Comparison of ENCODE assay signal across 8 cellular contexts in genomic region chr9:137550958-137551655, GRCh38. TPM values are rescaled to one million over a fixed set of nuclear protein-coding genes. Genes with fewer than 3 reads are reported as not detected.
DNase-seq lines count a peak whose midpoint lies in the region; ATAC-seq and TF ChIP-seq lines count a peak whose summit lies in the region.

No MANE protein-coding gene starts in this region.

- H3K27me3 ChIP-seq in right cardiac atrium (ENCODE audit: control insufficient read depth, insufficient read depth) = no peaks in the 10 kb centered on the region

- H3K27me3 Mint-ChIP-seq in CD14-positive monocyte (ENCODE audit: low read depth in 3 of 3) = no peaks in the 10 kb centered on the region
- H3K27me3 Mint-ChIP-seq in activated T-helper 1 cell treated with anti-CD3 and anti-CD28 coated beads, Interleukin-12 subunit alpha, Interleukin-12 subunit beta, Interleukin-2, Interleukin-4 antibody, amounts not matched to agents 30 ng/mL and 10 ng/mL and 1 ng/mL, durations not matched to agents 14 hours and 24 hours and 36 hours (ENCODE audit: insufficient read depth) = peaks cover 3% of the 10 kb centered on the region

- ATAC-seq in GM19035 (IDR thresholded peaks at IDR 0.05; ENCODE audit: unreplicated experiment) (peak; percentile 53), HG03108 (IDR thresholded peaks at IDR 0.05; ENCODE audit: unreplicated experiment) (peak; percentile 29), right cardiac atrium (peak; percentile 36 to 41)

- H3K4me1 Mint-ChIP-seq in CD14-positive monocyte = peaks cover 13% of the 10 kb centered on the region
- peaks cover 14% of the 10 kb centered on the region for H3K4me1 Mint-ChIP-seq in activated T-helper 1 cell treated with anti-CD3 and anti-CD28 coated beads, Interleukin-12 subunit alpha, Interleukin-12 subunit beta, Interleukin-2, Interleukin-4 antibody, amounts not matched to agents 30 ng/mL and 10 ng/mL and 1 ng/mL, durations not matched to agents 14 hours and 24 hours and 36 hours (ENCODE audit: low read depth)

- no peaks in the 10 kb centered on the region for H3K4me1 ChIP-seq in right cardiac atrium (ENCODE audit: control insufficient read depth, insufficient read depth, low read length)

- intact Hi-C loops in CD14-positive monocyte (cut with micrococcal nuclease) (loop anchor here in 1 of 2 donors (5.0 to 10.0 kb wide), 2 partner anchors 54 to 349 kb away; partner anchors contain the start of genes ARRDC1 and TPRN), right cardiac atrium (cut with DNase I) (no loop called here)
- intact Hi-C loops in activated T-helper 1 cell treated with anti-CD3 and anti-CD28 coated beads, Interleukin-12 subunit alpha, Interleukin-12 subunit beta, Interleukin-2, Interleukin-4 antibody, amounts not matched to agents 30 ng/mL and 10 ng/mL and 1 ng/mL, durations not matched to agents 14 hours and 24 hours and 36 hours (cut with micrococcal nuclease) = loop anchor here (1.0 to 5.0 kb wide), 13 partner anchors 16 to 759 kb away; partner anchors contain the start of genes ARRDC1, DPH7, EXD3 and MAN1B1

- TF ChIP-seq CTCF in CD14-positive monocyte (IDR thresholded peaks at IDR 0.05) = peak; percentile 46
- peak; percentile 59 for TF ChIP-seq CTCF in retinal pigment epithelial cell (conservative IDR thresholded peaks at IDR 0.05; ENCODE audit: low read depth, low read length)

- peak overlapping the region; percentile 58 for H3K4me3 ChIP-seq in right cardiac atrium (ENCODE audit: low read length)
- H3K4me3 ChIP-seq in retinal pigment epithelial cell (ENCODE audit: low read length) = peak overlapping the region; percentile 55

- no peaks in the 10 kb centered on the region for H3K9me3 ChIP-seq in right cardiac atrium (ENCODE audit: control insufficient read depth, low read length)

- peaks cover 0 to 1% (median 0%) of the 10 kb centered on the region in 7 donors for H3K9me3 Mint-ChIP-seq in CD14-positive monocyte
- no peaks in the 10 kb centered on the region for H3K9me3 Mint-ChIP-seq in activated T-helper 1 cell treated with anti-CD3 and anti-CD28 coated beads, Interleukin-12 subunit alpha, Interleukin-12 subunit beta, Interleukin-2, Interleukin-4 antibody, amounts not matched to agents 30 ng/mL and 10 ng/mL and 1 ng/mL, durations not matched to agents 14 hours and 24 hours and 36 hours

- DNase-seq in CD14-positive monocyte (ENCODE audit: low spot score) (no peak), NCI-H2227 (lab: John Stamatoyannopoulos, UW; ENCODE audit: unreplicated experiment) (peak; percentile 72), right cardiac atrium (peak in 1 of 3 donors; percentile 69), retinal pigment epithelial cell (ENCODE audit: low read depth) (no peak), GDM1 (lab: John Stamatoyannopoulos, UW) (no peak)
- DNase-seq in activated T-helper 1 cell treated with anti-CD3 and anti-CD28 coated beads, Interleukin-12 subunit alpha, Interleukin-12 subunit beta, Interleukin-2, Interleukin-4 antibody, amounts not matched to agents 30 ng/mL and 10 ng/mL and 1 ng/mL, durations not matched to agents 14 hours and 24 hours and 36 hours (ENCODE audit: low spot score) = no peak

- peak overlapping the region; percentile 68 to 73 for H3K4me3 Mint-ChIP-seq in CD14-positive monocyte
- peak overlapping the region; percentile 65 for H3K4me3 Mint-ChIP-seq in activated T-helper 1 cell treated with anti-CD3 and anti-CD28 coated beads, Interleukin-12 subunit alpha, Interleukin-12 subunit beta, Interleukin-2, Interleukin-4 antibody, amounts not matched to agents 30 ng/mL and 10 ng/mL and 1 ng/mL, durations not matched to agents 14 hours and 24 hours and 36 hours

- under 1% methylated on average over 61 of the region's 61 CpGs for WGBS in right cardiac atrium

- peak overlapping the region in 1 of 7 donors; percentile 50 for H3K27ac Mint-ChIP-seq in CD14-positive monocyte
- H3K27ac Mint-ChIP-seq in activated T-helper 1 cell treated with anti-CD3 and anti-CD28 coated beads, Interleukin-12 subunit alpha, Interleukin-12 subunit beta, Interleukin-2, Interleukin-4 antibody, amounts not matched to agents 30 ng/mL and 10 ng/mL and 1 ng/mL, durations not matched to agents 14 hours and 24 hours and 36 hours = no peak overlapping the region

- H3K27ac ChIP-seq in right cardiac atrium (ENCODE audit: low read length) = peak overlapping the region; percentile 84

- H3K36me3 Mint-ChIP-seq in CD14-positive monocyte = peaks cover 12 to 24% of the 10 kb centered on the region in 2 donors
- peaks cover 21% of the 10 kb centered on the region for H3K36me3 Mint-ChIP-seq in activated T-helper 1 cell treated with anti-CD3 and anti-CD28 coated beads, Interleukin-12 subunit alpha, Interleukin-12 subunit beta, Interleukin-2, Interleukin-4 antibody, amounts not matched to agents 30 ng/mL and 10 ng/mL and 1 ng/mL, durations not matched to agents 14 hours and 24 hours and 36 hours (ENCODE audit: low read depth)

RNA-seq across cellular contexts. Expression of gene MRPL41, which starts 0.6 kb away (rescaled TPM):
- 10 to 100 TPM; 33.2 to 49.4 TPM for polyA plus RNA-seq in CD14-positive monocyte
- total RNA-seq in activated T-helper 1 cell treated with anti-CD3 and anti-CD28 coated beads, Interleukin-12 subunit alpha, Interleukin-12 subunit beta, Interleukin-2, Interleukin-4 antibody, amounts not matched to agents 30 ng/mL and 10 ng/mL and 1 ng/mL, durations not matched to agents 14 hours and 24 hours and 36 hours = 53.8 and 56.0 TPM in 2 replicates
- 100 to 1,000 TPM; 149 to 194 (median 185) TPM for total RNA-seq in right cardiac atrium
- polyA plus RNA-seq in right cardiac atrium = 460 TPM

RNA-seq across cellular contexts. Expression of gene PNPLA7, which starts 0.9 kb away (rescaled TPM):
- polyA plus RNA-seq in CD14-positive monocyte = under 1 TPM; 0.10 to 0.14 TPM
- total RNA-seq in activated T-helper 1 cell treated with anti-CD3 and anti-CD28 coated beads, Interleukin-12 subunit alpha, Interleukin-12 subunit beta, Interleukin-2, Interleukin-4 antibody, amounts not matched to agents 30 ng/mL and 10 ng/mL and 1 ng/mL, durations not matched to agents 14 hours and 24 hours and 36 hours = 0.71 and 1.2 TPM in 2 replicates
- 10 to 100 TPM in 1 of 4 donors, 1 to 10 TPM in 3; 7.4 to 13.0 (median 7.6) TPM for total RNA-seq in right cardiac atrium
- 5.5 TPM for polyA plus RNA-seq in right cardiac atrium

RNA-seq across cellular contexts. Expression of gene DPH7, which starts 27.6 kb away (rescaled TPM):
- 10 to 100 TPM; 13.1 to 14.2 TPM for polyA plus RNA-seq in CD14-positive monocyte
- total RNA-seq in activated T-helper 1 cell treated with anti-CD3 and anti-CD28 coated beads, Interleukin-12 subunit alpha, Interleukin-12 subunit beta, Interleukin-2, Interleukin-4 antibody, amounts not matched to agents 30 ng/mL and 10 ng/mL and 1 ng/mL, durations not matched to agents 14 hours and 24 hours and 36 hours = 50.3 and 52.1 TPM in 2 replicates
- 10 to 100 TPM; 17.8 to 28.1 (median 21.1) TPM for total RNA-seq in right cardiac atrium
- 20.5 TPM for polyA plus RNA-seq in right cardiac atrium

RNA-seq across cellular contexts. Expression of gene ZMYND19, which starts 39.2 kb away (rescaled TPM):
- 1 to 10 TPM; 1.9 to 4.5 TPM for polyA plus RNA-seq in CD14-positive monocyte
- 88.2 and 94.9 TPM in 2 replicates for total RNA-seq in activated T-helper 1 cell treated with anti-CD3 and anti-CD28 coated beads, Interleukin-12 subunit alpha, Interleukin-12 subunit beta, Interleukin-2, Interleukin-4 antibody, amounts not matched to agents 30 ng/mL and 10 ng/mL and 1 ng/mL, durations not matched to agents 14 hours and 24 hours and 36 hours
- total RNA-seq in right cardiac atrium = 1 to 10 TPM; 7.6 to 9.4 (median 9.0) TPM
- polyA plus RNA-seq in right cardiac atrium = 9.5 TPM

RNA-seq across cellular contexts. Expression of gene ARRDC1, which starts 54.4 kb away (rescaled TPM):
- 10 to 100 TPM; 83.2 to 87.6 TPM for polyA plus RNA-seq in CD14-positive monocyte
- total RNA-seq in activated T-helper 1 cell treated with anti-CD3 and anti-CD28 coated beads, Interleukin-12 subunit alpha, Interleukin-12 subunit beta, Interleukin-2, Interleukin-4 antibody, amounts not matched to agents 30 ng/mL and 10 ng/mL and 1 ng/mL, durations not matched to agents 14 hours and 24 hours and 36 hours = 65.7 and 70.3 TPM in 2 replicates
- total RNA-seq in right cardiac atrium = 10 to 100 TPM; 13.7 to 24.3 (median 20.2) TPM
- 38.7 TPM for polyA plus RNA-seq in right cardiac atrium
